24 cellular contexts compared by ENCODE assay signal in the genomic region with DNA sequence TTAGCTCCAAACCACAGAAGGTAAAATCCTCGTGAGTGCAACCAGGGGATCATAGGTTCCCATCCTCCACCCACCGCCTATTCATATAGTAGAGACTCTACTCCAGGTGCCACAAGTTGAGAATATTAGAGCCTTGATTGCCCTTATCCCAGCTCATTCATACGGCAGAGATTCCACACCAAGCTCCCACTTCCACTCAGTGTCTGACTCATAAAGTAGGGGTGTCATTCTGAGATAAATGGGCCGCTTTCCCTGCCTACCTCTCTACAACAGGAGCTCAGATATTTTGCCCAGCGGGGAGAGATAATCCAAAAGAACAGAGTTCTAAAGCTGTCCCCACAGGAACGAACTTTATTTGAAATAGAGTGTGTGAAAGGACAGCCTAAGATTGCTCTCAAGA. TPM values are rescaled to one million over a fixed set of nuclear protein-coding genes. Genes with fewer than 3 reads are reported as not detected.
"Had no signal": no experiment of that assay in that cellular context is flagged by ENCODE, and none has a peak within 500 bp of the region (broad histone marks: within the 10 kb centered on the region; RNA-seq: fewer than 3 reads in every experiment).

No MANE protein-coding gene starts in this region.

- H3K4me1 ChIP-seq: parathyroid adenoma, suprapubic skin, thyroid gland had no signal

- DNase-seq: cortex of kidney; dorsolateral prefrontal cortex; effector CD8-positive, alpha-beta T cell; gastrocnemius medialis; heart right ventricle; hypothalamus; kidney glomerular epithelial cell; naive thymus-derived CD4-positive, alpha-beta T cell; nucleus accumbens; psoas muscle; retina; right lobe of liver; spleen; stimulated activated CD4-positive, alpha-beta T cell treated with anti-CD3 and anti-CD28 coated beads, Interleukin-15, amount 100 ng/mL, for 24 hours; stimulated activated CD4-positive, alpha-beta T cell treated with anti-CD3 and anti-CD28 coated beads, Interleukin-2, amount 100 ng/mL, for 24 hours; stimulated activated CD4-positive, alpha-beta T cell treated with anti-CD3 and anti-CD28 coated beads, Interleukin-4, amount 100 ng/mL, for 4 hours; stimulated activated naive CD4-positive, alpha-beta T cell; thyroid gland had no signal

- H3K27me3 ChIP-seq: dorsolateral prefrontal cortex, gastrocnemius medialis, heart right ventricle, right lobe of liver, spleen, suprapubic skin, thyroid gland had no signal

- H3K36me3 ChIP-seq: heart right ventricle, right lobe of liver, suprapubic skin, thyroid gland had no signal

- H3K4me3 ChIP-seq: dorsolateral prefrontal cortex, gastrocnemius medialis, heart right ventricle, psoas muscle, right lobe of liver, spleen, suprapubic skin, thyroid gland had no signal

- H3K27ac Mint-ChIP-seq: naive thymus-derived CD4-positive, alpha-beta T cell; type B pancreatic cell had no signal

- H3K9me3 Mint-ChIP-seq: type B pancreatic cell had no signal

- H3K4me1 Mint-ChIP-seq: naive thymus-derived CD4-positive, alpha-beta T cell had no signal

- H3K9ac ChIP-seq: parathyroid adenoma had no signal

- H2AFZ ChIP-seq: parathyroid adenoma had no signal

- H3K9me3 ChIP-seq: gastrocnemius medialis, right lobe of liver, suprapubic skin, thyroid gland had no signal

- H3K4me3 Mint-ChIP-seq: naive thymus-derived CD4-positive, alpha-beta T cell; type B pancreatic cell had no signal

- H3K27ac ChIP-seq: dorsolateral prefrontal cortex, gastrocnemius medialis, heart right ventricle, parathyroid adenoma, psoas muscle, right lobe of liver, spleen, suprapubic skin, thyroid gland had no signal

- H3K79me2 ChIP-seq: parathyroid adenoma had no signal

- H3K27me3 Mint-ChIP-seq: naive thymus-derived CD4-positive, alpha-beta T cell; type B pancreatic cell had no signal

- ATAC-seq: esophagus mucosa; gastrocnemius medialis; heart right ventricle; naive thymus-derived CD4-positive, alpha-beta T cell; psoas muscle; right lobe of liver had no signal

RNA-seq across cellular contexts. Expression of a gene that starts 9.4 kb away (rescaled TPM):
- polyA plus RNA-seq: naive thymus-derived CD4-positive, alpha-beta T cell had no signal

RNA-seq across cellular contexts. Expression of a gene that starts 46.1 kb away (rescaled TPM):
- total RNA-seq: mononuclear cell had no signal
- polyA plus RNA-seq: naive thymus-derived CD4-positive, alpha-beta T cell; neural cell had no signal
